Comparison of ENCODE assay signal across 14 cellular contexts in the genomic region with DNA sequence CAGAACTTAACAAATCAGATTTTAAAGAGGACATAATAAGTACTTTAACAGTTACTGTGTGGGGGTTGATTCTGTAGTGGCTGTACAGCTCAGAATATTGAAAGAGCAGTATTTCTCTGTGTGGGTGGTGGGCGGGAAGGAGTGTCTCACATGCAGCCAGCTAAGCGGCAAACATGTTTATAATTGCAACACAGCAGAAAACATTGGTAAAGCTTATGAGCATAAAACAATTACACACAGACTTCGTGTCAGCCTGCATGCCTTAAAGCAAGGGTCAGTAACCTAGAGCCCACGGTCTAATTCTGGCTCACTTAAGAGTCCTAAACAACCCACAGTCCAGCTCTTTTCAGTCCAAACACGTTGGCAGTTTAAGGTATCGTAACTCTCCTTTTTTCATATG. TPM values are rescaled to one million over a fixed set of nuclear protein-coding genes. Genes with fewer than 3 reads are reported as not detected.
DNase-seq lines count a peak whose midpoint lies in the region; ATAC-seq, FAIRE-seq and TF ChIP-seq lines count a peak whose summit lies in the region.
"Had no signal": no experiment of that assay in that cellular context is flagged by ENCODE, and none has a peak within 500 bp of the region (broad histone marks: within the 10 kb centered on the region; RNA-seq: fewer than 3 reads in every experiment).

No MANE protein-coding gene starts in this region.

- H3F3A ChIP-seq in GM23248 (ENCODE audit: insufficient read depth), result 0 out of 2 replicates have a peak, but pooled peaks cover 5% of the 10 kb centered on the region

- DNase-seq in GM23248 (peak; percentile 82), brain microvascular endothelial cell (peak; percentile 5), left lung (no peak), SHP77 (lab: John Stamatoyannopoulos, UW) (no peak), RCC 7860 (ENCODE audit: low spot score) (no peak)
- no peak for DNase-seq in activated CD8-positive, alpha-beta memory T cell treated with anti-CD3 and anti-CD28 coated beads, Interleukin-2, amount 50 U/mL, for 4 hours
- no peak for DNase-seq in stimulated activated CD4-positive, alpha-beta T cell treated with anti-CD3 and anti-CD28 coated beads, Interleukin-4, amount 100 ng/mL, for 1 hour
- DNase-seq: activated naive CD8-positive, alpha-beta T cell treated with anti-CD3 and anti-CD28 coated beads for 36 hours; DMS79; mesendoderm; NCI-H2171; tibial artery had no signal

- H2AFZ ChIP-seq in ACC112 (ENCODE audit: low read length, unreplicated experiment) (peak overlapping the region; percentile 91), GM23248 (peak overlapping the region; percentile 71)

- WGBS in GM23248 (ENCODE audit: low coverage in 1 of 2, low lambda C conversion rate in 2 of 2, missing lambda C conversion rate in 2 of 2), 2 experiments, result 4% methylated on average over 6 of the region's 6 CpGs

- H3K79me2 ChIP-seq in ACC112 (ENCODE audit: control insufficient read depth, insufficient read depth, low read length, unreplicated experiment) (no peaks in the 10 kb centered on the region), GM23248 (ENCODE audit: insufficient read depth) (no peaks in the 10 kb centered on the region)

- no peaks in the 10 kb centered on the region for H4K20me1 ChIP-seq in GM23248 (ENCODE audit: insufficient read depth)

- ATAC-seq in left lung, result peak; percentile 37

- intact Hi-C loops in left lung (cut with DNase I), result no loop called here

- peak overlapping the region; percentile 72 for H3K4me2 ChIP-seq in GM23248 (ENCODE audit: unreplicated experiment)

- H3K4me3 ChIP-seq in ACC112 (ENCODE audit: low read depth, low read length), result peak overlapping the region; percentile 10
- peak overlapping the region; percentile 48 for H3K4me3 ChIP-seq in GM23248
- H3K4me3 ChIP-seq in brain microvascular endothelial cell (ENCODE audit: low read depth, low read length), result no peak overlapping the region
- no peak overlapping the region for H3K4me3 ChIP-seq in left lung
- H3K4me3 ChIP-seq: tibial artery had no signal

- TF ChIP-seq CTCF in brain microvascular endothelial cell (IDR thresholded peaks at IDR 0.05; ENCODE audit: low read depth, low read length, missing control alignments) (no peak), left lung (IDR thresholded peaks at IDR 0.05) (no peak)

- no peaks in the 10 kb centered on the region for H3K9me3 ChIP-seq in GM23248 (ENCODE audit: low read depth)
- no peaks in the 10 kb centered on the region for H3K9me3 ChIP-seq in left lung
- H3K9me3 ChIP-seq: tibial artery had no signal

- in situ Hi-C loops in GM23248 (cut with MboI), result no loop called here
- in situ Hi-C loops in brain microvascular endothelial cell (cut with HindIII; ENCODE audit: low pct_ligation_motif_present, low sequenced_read_pairs), result no loop called here

- no peaks in the 10 kb centered on the region for H3K27me3 ChIP-seq in ACC112 (ENCODE audit: insufficient read depth, low read length)
- H3K27me3 ChIP-seq in GM23248 (replicated peaks; ENCODE audit: insufficient read depth), result no peaks in the 10 kb centered on the region
- no peaks in the 10 kb centered on the region for H3K27me3 ChIP-seq in brain microvascular endothelial cell (replicated peaks)
- H3K27me3 ChIP-seq in left lung, result no peaks in the 10 kb centered on the region
- H3K27me3 ChIP-seq: tibial artery had no signal

- H3K9me2 ChIP-seq in GM23248 (ENCODE audit: insufficient read depth), result no peaks in the 10 kb centered on the region

- no peaks in the 10 kb centered on the region for H3K36me3 ChIP-seq in ACC112 (ENCODE audit: insufficient read depth, low read length)
- H3K36me3 ChIP-seq in GM23248 (ENCODE audit: low read depth), result no peaks in the 10 kb centered on the region
- no peaks in the 10 kb centered on the region for H3K36me3 ChIP-seq in brain microvascular endothelial cell (replicated peaks)
- no peaks in the 10 kb centered on the region for H3K36me3 ChIP-seq in left lung
- H3K36me3 ChIP-seq: tibial artery had no signal

- no peak for FAIRE-seq in RCC 7860 (lab: Jason Lieb, UNC)

- no peak overlapping the region for H3K27ac ChIP-seq in ACC112 (ENCODE audit: low read depth, low read length)
- peak overlapping the region; percentile 21 for H3K27ac ChIP-seq in GM23248
- H3K27ac ChIP-seq in brain microvascular endothelial cell, result no peak overlapping the region
- H3K27ac ChIP-seq in left lung, result no peak overlapping the region
- H3K27ac ChIP-seq: tibial artery, VCaP had no signal

- peaks cover 18% of the 10 kb centered on the region for H3K4me1 ChIP-seq in ACC112 (ENCODE audit: control insufficient read depth, insufficient read depth, low read length, unreplicated experiment)
- H3K4me1 ChIP-seq in GM23248 (ENCODE audit: insufficient read depth), result peaks cover 16% of the 10 kb centered on the region
- no peaks in the 10 kb centered on the region for H3K4me1 ChIP-seq in left lung

- H3K9ac ChIP-seq in GM23248, result peak overlapping the region; percentile 47

RNA-seq across cellular contexts. Expression of gene CSNK1G3, which starts 24.7 kb away (rescaled TPM):
- total RNA-seq in GM23248 (2014; rRNA removed; shearing (Covaris generic)), result 63.2 and 79.9 TPM in 2 replicates
- polyA plus RNA-seq in GM23248 (2016; fragmentation: Nextera tagmentation; extraction: Ambion mirVana), result 29.5 and 37.4 TPM in 2 replicates
- total RNA-seq in left lung, result 10 to 100 TPM; 36.1 to 39.9 TPM

Comparison
In these comparisons a context has a peak if more than half of its experiments do, and no peak if none do; other contexts are left out.
1. H3K4me3 ChIP-seq: peak in ACC112 (single experiment) and GM23248 (single experiment); none in brain microvascular endothelial cell (single experiment) and left lung (0 of 2).
2. DNase-seq: peak in GM23248 (single experiment) and brain microvascular endothelial cell (single experiment); none in left lung (0 of 2), activated CD8-positive, alpha-beta memory T cell treated with anti-CD3 and anti-CD28 coated beads, Interleukin-2, amount 50 U/mL, for 4 hours (single experiment), stimulated activated CD4-positive, alpha-beta T cell treated with anti-CD3 and anti-CD28 coated beads, Interleukin-4, amount 100 ng/mL, for 1 hour (single experiment), SHP77 (0 of 2) and RCC 7860 (single experiment).